In the genomic region with DNA sequence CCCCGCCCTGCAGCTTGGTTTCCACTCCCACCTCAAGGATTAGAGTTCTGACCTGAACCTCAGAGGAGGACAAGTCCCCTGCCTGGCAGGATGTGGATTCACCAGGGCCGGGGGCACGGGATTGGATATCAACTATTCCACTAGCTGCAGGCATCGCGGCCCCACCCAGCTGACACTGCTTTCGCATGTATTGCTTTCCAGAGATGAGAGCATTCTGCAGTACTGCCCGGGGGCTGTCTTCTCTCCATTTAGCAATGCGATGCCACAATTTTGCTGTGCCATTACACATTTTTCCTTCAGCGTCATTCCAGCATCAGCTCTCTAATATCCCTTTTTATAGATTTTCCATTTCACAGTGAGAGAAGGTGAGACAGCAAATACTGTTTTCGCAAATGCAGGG, we compare ENCODE assay signal across 19 cellular contexts. TPM values are rescaled to one million over a fixed set of nuclear protein-coding genes. Genes with fewer than 3 reads are reported as not detected.
DNase-seq lines count a peak whose midpoint lies in the region; ATAC-seq, FAIRE-seq and TF ChIP-seq lines count a peak whose summit lies in the region.
"Had no signal": no experiment of that assay in that cellular context is flagged by ENCODE, and none has a peak within 500 bp of the region (broad histone marks: within the 10 kb centered on the region; RNA-seq: fewer than 3 reads in every experiment).

No MANE protein-coding gene starts in this region.

- DNase-seq in AG20443 (ENCODE audit: low spot score) (peak; percentile 83), NCI-H460 (ENCODE audit: extremely low read depth, low read depth) (peak; percentile 82), foreskin keratinocyte (peak in 1 of 2 donors; percentile 73), neural progenitor cell (ENCODE audit: low spot score) (peak; percentile 41), GM19239 (ENCODE audit: insufficient read length, low spot score) (no peak), hippocampal formation (lab: John Stamatoyannopoulos, UW) (no peak), NCI-H524 (lab: John Stamatoyannopoulos, UW) (no peak)
- DNase-seq: activated CD4-positive, alpha-beta T cell treated with anti-CD3 and anti-CD28 coated beads for 1 hour; activated naive CD8-positive, alpha-beta T cell treated with anti-CD3 and anti-CD28 coated beads for 36 hours; effector CD4-positive, alpha-beta T cell; mucosa of descending colon; NCI-H1436 treated with DMSO at 0.1 percent for 48 hours; PC-9; retina; stimulated activated CD4-positive, alpha-beta T cell treated with anti-CD3 and anti-CD28 coated beads, Interleukin-15, amount 100 ng/mL, for 24 hours; T-helper 9 cell had no signal

- peaks cover 4% of the 10 kb centered on the region for H3K4me1 ChIP-seq in foreskin keratinocyte
- H3K4me1 ChIP-seq in neural progenitor cell = peaks cover 16% of the 10 kb centered on the region

- H3K27me3 ChIP-seq in foreskin keratinocyte (no peaks in the 10 kb centered on the region), neural progenitor cell (no peaks in the 10 kb centered on the region)
- H3K27me3 ChIP-seq: esophagus muscularis mucosa had no signal

- no peaks in the 10 kb centered on the region for H3F3A ChIP-seq in neural progenitor cell (ENCODE audit: low read depth)

- no peak overlapping the region for H3K27ac Mint-ChIP-seq in neural progenitor cell
- H3K27ac Mint-ChIP-seq: activated naive CD8-positive, alpha-beta T cell treated with anti-CD3 and anti-CD28 coated beads for 36 hours; stimulated activated memory B cell treated with anti-CD40 and anti-IgM and Interleukin-4, amounts not matched to agents 10 μg/mL and 1 μg/mL and 100 μg/mL, for 72 hours had no signal

- no peaks in the 10 kb centered on the region for H3K36me3 ChIP-seq in neural progenitor cell

- H3K79me2 ChIP-seq in neural progenitor cell (ENCODE audit: low read depth) = peaks cover 5% of the 10 kb centered on the region

- FAIRE-seq in GM19239 (lab: Jason Lieb, UNC) = no peak

- no peak overlapping the region for H3K4me3 Mint-ChIP-seq in neural progenitor cell
- H3K4me3 Mint-ChIP-seq: activated naive CD8-positive, alpha-beta T cell treated with anti-CD3 and anti-CD28 coated beads for 36 hours; stimulated activated memory B cell treated with anti-CD40 and anti-IgM and Interleukin-4, amounts not matched to agents 10 μg/mL and 1 μg/mL and 100 μg/mL, for 72 hours had no signal

- peaks cover 14% of the 10 kb centered on the region for H3K9me3 Mint-ChIP-seq in neural progenitor cell

- H3K27me3 Mint-ChIP-seq in neural progenitor cell (ENCODE audit: insufficient read depth, low read depth) = peaks cover 5% of the 10 kb centered on the region
- H3K27me3 Mint-ChIP-seq: activated naive CD8-positive, alpha-beta T cell treated with anti-CD3 and anti-CD28 coated beads for 36 hours; stimulated activated memory B cell treated with anti-CD40 and anti-IgM and Interleukin-4, amounts not matched to agents 10 μg/mL and 1 μg/mL and 100 μg/mL, for 72 hours had no signal

- no peak overlapping the region for H3K9ac ChIP-seq in neural progenitor cell

- H3K9me3 ChIP-seq in neural progenitor cell (ENCODE audit: low read depth) = no peaks in the 10 kb centered on the region
- H3K9me3 ChIP-seq: esophagus muscularis mucosa, mucosa of descending colon had no signal

- no peak overlapping the region for H2AFZ ChIP-seq in neural progenitor cell (replicated peaks)
- H2AFZ ChIP-seq: PC-9 had no signal

- H3K4me2 ChIP-seq in neural progenitor cell = no peak overlapping the region
- H3K4me2 ChIP-seq: PC-9 had no signal

- H3K36me3 Mint-ChIP-seq in neural progenitor cell = peaks cover 8% of the 10 kb centered on the region

- H4K20me1 ChIP-seq in neural progenitor cell (ENCODE audit: low read depth) = peaks cover 3% of the 10 kb centered on the region

- no peak overlapping the region for H3K4me3 ChIP-seq in neural progenitor cell
- H3K4me3 ChIP-seq: esophagus muscularis mucosa, mucosa of descending colon, PC-9 had no signal

- ATAC-seq in foreskin keratinocyte (peak; percentile 81), GM21526 (IDR thresholded peaks at IDR 0.05; ENCODE audit: low FRiP score, unreplicated experiment) (no peak)
- ATAC-seq: mucosa of descending colon; stimulated activated memory B cell treated with anti-CD40 and anti-IgM and Interleukin-4, amounts not matched to agents 10 μg/mL and 1 μg/mL and 100 μg/mL, for 72 hours had no signal

- no peak for TF ChIP-seq CTCF in foreskin keratinocyte (conservative IDR thresholded peaks at IDR 0.05)
- no peak for TF ChIP-seq CTCF in neural progenitor cell (IDR thresholded peaks at IDR 0.05)

- no peak overlapping the region for H3K27ac ChIP-seq in foreskin keratinocyte
- no peak overlapping the region for H3K27ac ChIP-seq in neural progenitor cell
- H3K27ac ChIP-seq: PC-9 had no signal

- H3K4me1 Mint-ChIP-seq in neural progenitor cell = peaks cover 29% of the 10 kb centered on the region
- H3K4me1 Mint-ChIP-seq: stimulated activated memory B cell treated with anti-CD40 and anti-IgM and Interleukin-4, amounts not matched to agents 10 μg/mL and 1 μg/mL and 100 μg/mL, for 72 hours had no signal

RNA-seq across cellular contexts. Expression of a gene that starts 42.0 kb away (rescaled TPM):
- 47.2 and 57.0 TPM in 2 replicates for total RNA-seq in NCI-H460 (2014; rRNA removed; shearing (Covaris generic))
- polyA plus RNA-seq in NCI-H460 (2014; cell fraction: nucleus; rRNA removed) = 54.7 and 59.8 TPM in 2 replicates
- total RNA-seq in foreskin keratinocyte (22.3 TPM in 2 replicates), neural progenitor cell (ENCODE audit: low replicate concordance) (14.7 and 17.6 TPM in 2 replicates)
- polyA plus RNA-seq in foreskin keratinocyte = 20.8 and 22.1 TPM in 2 replicates

Comparison
In these comparisons a context has a peak if more than half of its experiments do, and no peak if none do; other contexts are left out.
1. DNase-seq: peak in AG20443 (single experiment), NCI-H460 (single experiment) and neural progenitor cell (single experiment); none in GM19239 (single experiment), hippocampal formation (0 of 2) and NCI-H524 (0 of 2).